ENCODE assay signal across 9 cellular contexts in the genomic region with DNA sequence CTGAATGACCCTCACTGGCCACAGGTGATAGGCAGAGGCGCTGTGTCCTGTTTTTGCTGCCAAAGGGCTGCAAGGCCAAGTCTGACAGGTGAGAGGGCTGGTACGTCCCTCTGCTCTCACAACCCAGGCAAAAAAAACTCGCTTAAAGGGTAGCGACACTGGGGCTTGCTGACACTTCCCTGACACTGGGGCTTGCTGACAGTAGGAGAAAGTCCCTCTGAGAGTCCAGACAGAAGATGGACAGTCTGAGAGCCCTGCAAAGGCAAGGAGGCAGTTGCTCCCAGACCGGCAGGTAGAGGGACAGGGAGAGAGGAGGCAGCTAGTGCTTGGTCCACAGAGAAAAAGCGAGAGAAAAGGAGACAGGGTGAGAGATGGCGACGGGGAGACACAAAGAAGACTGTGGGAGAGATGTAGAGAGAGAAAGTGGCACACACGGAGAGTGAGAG. TPM values are rescaled to one million over a fixed set of nuclear protein-coding genes. Genes with fewer than 3 reads are reported as not detected.
DNase-seq lines count a peak whose midpoint lies in the region; ATAC-seq, FAIRE-seq and TF ChIP-seq lines count a peak whose summit lies in the region.
"Had no signal": no experiment of that assay in that cellular context is flagged by ENCODE, and none has a peak within 500 bp of the region (broad histone marks: within the 10 kb centered on the region; RNA-seq: fewer than 3 reads in every experiment).

No MANE protein-coding gene starts in this region.

- WGBS in GM23248 (ENCODE audit: low coverage in 1 of 2, low lambda C conversion rate in 2 of 2, missing lambda C conversion rate in 2 of 2), 2 experiments, result 49% methylated on average over 9 of the region's 9 CpGs
- 14 to 16% methylated on average over 9 of the region's 9 CpGs for whole genome bisulfite sequencing in esophagus, 2 donors

- 0 out of 2 replicates have a peak, but pooled peaks cover 3% of the 10 kb centered on the region for H3K4me1 ChIP-seq in GM23248 (ENCODE audit: insufficient read depth)
- H3K4me1 ChIP-seq in esophagus (ENCODE audit: control insufficient read depth in 2 of 2, insufficient read depth in 2 of 2, low read length in 1 of 2), result peaks cover 0 to 13% of the 10 kb centered on the region in 2 donors

- H3K9ac ChIP-seq in GM23248 (peak overlapping the region; percentile 62), neural cell (ENCODE audit: low read length) (peak overlapping the region; percentile 62)

- TF ChIP-seq CTCF in C4-2B (conservative IDR thresholded peaks at IDR 0.05), result no peak
- TF ChIP-seq CTCF in neural cell (IDR thresholded peaks at IDR 0.05; ENCODE audit: poor library complexity, severe bottlenecking), result no peak

- CTCF ChIA-PET in HEK293T (lab: Yijun Ruan, JAX), result interaction anchor here (0.7 to 3.0 kb wide), 9 partner anchors 8 to 208 kb away, joined by 3 to 15 read pairs (median 5); no protein-coding TSS in a partner anchor

- H4K20me1 ChIP-seq in GM23248 (ENCODE audit: insufficient read depth) (no peaks in the 10 kb centered on the region), neural cell (ENCODE audit: insufficient read depth) (no peaks in the 10 kb centered on the region)

- H3K9me2 ChIP-seq in GM23248 (ENCODE audit: insufficient read depth) (no peaks in the 10 kb centered on the region), neural cell (ENCODE audit: insufficient read depth, low read length) (no peaks in the 10 kb centered on the region)

- peak overlapping the region; percentile 59 for H3K4me2 ChIP-seq in GM23248 (ENCODE audit: unreplicated experiment)
- H3K4me2 ChIP-seq in neural cell (ENCODE audit: low read length), result peak overlapping the region; percentile 25

- POLR2A ChIA-PET in HEK293T (lab: Yijun Ruan, JAX), result interaction anchor here (1.0 to 2.8 kb wide), 6 partner anchors 9 to 119 kb away, joined by 3 to 9 read pairs (median 4); a partner anchor contains a TSS

- no peak for TF ChIP-seq RAD21 in neural cell (conservative IDR thresholded peaks at IDR 0.05)

- H3K27ac ChIP-seq in C4-2B (peak overlapping the region; percentile 31; the same call in 1 of the 2 replicates), GM23248 (no peak overlapping the region), esophagus (ENCODE audit: low read depth in 2 of 2, low read length in 1 of 2) (peak overlapping the region; percentile 55 to 56), neural cell (ENCODE audit: low read length) (peak overlapping the region; percentile 7)

- DNase-seq in GM23248 (no peak), HEK293T (ENCODE audit: extremely low spot score) (no peak), HTR-8/SVneo (ENCODE audit: insufficient read length, low spot score) (no peak)
- peak; percentile 47 for DNase-seq in activated CD4-positive, CD25-positive, alpha-beta regulatory T cell treated with anti-CD3 and anti-CD28 coated beads, Interleukin-2, amount 50 U/mL, for 72 hours

- no peaks in the 10 kb centered on the region for H3F3A ChIP-seq in GM23248 (ENCODE audit: insufficient read depth)
- no peaks in the 10 kb centered on the region for H3F3A ChIP-seq in neural cell (ENCODE audit: insufficient read depth, low read length, poor library complexity, severe bottlenecking)

- peak overlapping the region; percentile 85 for H2AFZ ChIP-seq in GM23248
- peak overlapping the region; percentile 62 for H2AFZ ChIP-seq in neural cell (ENCODE audit: low read depth, low read length)

- no peak for ATAC-seq in HG03135 (IDR thresholded peaks at IDR 0.05; ENCODE audit: unreplicated experiment)

- H3K4me3 ChIP-seq in GM23248, result peak overlapping the region; percentile 83
- peak overlapping the region; percentile 61 to 80 for H3K4me3 ChIP-seq in esophagus (ENCODE audit: low read depth in 1 of 2, low read length in 2 of 2)
- peak overlapping the region; percentile 84 for H3K4me3 ChIP-seq in neural cell (ENCODE audit: low read length)

- H3K9me3 ChIP-seq in GM23248 (ENCODE audit: low read depth) (no peaks in the 10 kb centered on the region), esophagus (ENCODE audit: control insufficient read depth in 2 of 2, insufficient read depth in 1 of 2, low read depth in 1 of 2, low read length in 1 of 2) (no peaks in the 10 kb centered on the region), neural cell (ENCODE audit: low read length) (no peaks in the 10 kb centered on the region)

- FAIRE-seq in HTR-8/SVneo (lab: Jason Lieb, UNC), result no peak
- FAIRE-seq: islet of Langerhans had no signal

- no peaks in the 10 kb centered on the region for H3K27me3 ChIP-seq in GM23248 (replicated peaks; ENCODE audit: insufficient read depth)
- no peaks in the 10 kb centered on the region for H3K27me3 ChIP-seq in esophagus (ENCODE audit: control insufficient read depth in 1 of 2, insufficient read depth in 2 of 2, low read length in 2 of 2)
- peaks cover 15% of the 10 kb centered on the region for H3K27me3 ChIP-seq in neural cell (ENCODE audit: insufficient read depth, low read depth, low read length)

- no peak for TF ChIP-seq EP300 in neural cell (conservative IDR thresholded peaks at IDR 0.05; ENCODE audit: poor library complexity, severe bottlenecking)

- H3K79me2 ChIP-seq in GM23248 (ENCODE audit: insufficient read depth) (no peaks in the 10 kb centered on the region), neural cell (replicated peaks; ENCODE audit: insufficient read depth, low read length) (no peaks in the 10 kb centered on the region)

- H3K36me3 ChIP-seq in GM23248 (ENCODE audit: low read depth), result no peaks in the 10 kb centered on the region
- no peaks in the 10 kb centered on the region for H3K36me3 ChIP-seq in esophagus (ENCODE audit: control insufficient read depth in 2 of 2, insufficient read depth in 2 of 2, low read length in 1 of 2)
- H3K36me3 ChIP-seq in neural cell (ENCODE audit: insufficient read depth, low read length), result no peaks in the 10 kb centered on the region

- in situ Hi-C loops in GM23248 (cut with MboI), result no loop called here

TF ChIP-seq in neural cell, 6 proteins besides CTCF, POLR2A, EP300 and RAD21:
- TF ChIP-seq POLR2AphosphoS5 (IDR thresholded peaks at IDR 0.05) (no peak), MXI1 (conservative IDR thresholded peaks at IDR 0.05; ENCODE audit: poor library complexity, severe bottlenecking) (no peak)
- TF ChIP-seq, protein P1, sequence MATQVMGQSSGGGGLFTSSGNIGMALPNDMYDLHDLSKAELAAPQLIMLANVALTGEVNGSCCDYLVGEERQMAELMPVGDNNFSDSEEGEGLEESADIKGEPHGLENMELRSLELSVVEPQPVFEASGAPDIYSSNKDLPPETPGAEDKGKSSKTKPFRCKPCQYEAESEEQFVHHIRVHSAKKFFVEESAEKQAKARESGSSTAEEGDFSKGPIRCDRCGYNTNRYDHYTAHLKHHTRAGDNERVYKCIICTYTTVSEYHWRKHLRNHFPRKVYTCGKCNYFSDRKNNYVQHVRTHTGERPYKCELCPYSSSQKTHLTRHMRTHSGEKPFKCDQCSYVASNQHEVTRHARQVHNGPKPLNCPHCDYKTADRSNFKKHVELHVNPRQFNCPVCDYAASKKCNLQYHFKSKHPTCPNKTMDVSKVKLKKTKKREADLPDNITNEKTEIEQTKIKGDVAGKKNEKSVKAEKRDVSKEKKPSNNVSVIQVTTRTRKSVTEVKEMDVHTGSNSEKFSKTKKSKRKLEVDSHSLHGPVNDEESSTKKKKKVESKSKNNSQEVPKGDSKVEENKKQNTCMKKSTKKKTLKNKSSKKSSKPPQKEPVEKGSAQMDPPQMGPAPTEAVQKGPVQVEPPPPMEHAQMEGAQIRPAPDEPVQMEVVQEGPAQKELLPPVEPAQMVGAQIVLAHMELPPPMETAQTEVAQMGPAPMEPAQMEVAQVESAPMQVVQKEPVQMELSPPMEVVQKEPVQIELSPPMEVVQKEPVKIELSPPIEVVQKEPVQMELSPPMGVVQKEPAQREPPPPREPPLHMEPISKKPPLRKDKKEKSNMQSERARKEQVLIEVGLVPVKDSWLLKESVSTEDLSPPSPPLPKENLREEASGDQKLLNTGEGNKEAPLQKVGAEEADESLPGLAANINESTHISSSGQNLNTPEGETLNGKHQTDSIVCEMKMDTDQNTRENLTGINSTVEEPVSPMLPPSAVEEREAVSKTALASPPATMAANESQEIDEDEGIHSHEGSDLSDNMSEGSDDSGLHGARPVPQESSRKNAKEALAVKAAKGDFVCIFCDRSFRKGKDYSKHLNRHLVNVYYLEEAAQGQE (IDR thresholded peaks at IDR 0.05; ENCODE audit: borderline replicate concordance), result peak; percentile 7
TF ChIP-seq in neural cell: peak in this region for 1.

TF ChIP-seq in HEK293T, 16 proteins besides CTCF, POLR2A, EP300 and RAD21:
- no peak for TF ChIP-seq LEF1 (IDR thresholded peaks at IDR 0.05; ENCODE audit: borderline replicate concordance)
- TF ChIP-seq, protein P2, sequence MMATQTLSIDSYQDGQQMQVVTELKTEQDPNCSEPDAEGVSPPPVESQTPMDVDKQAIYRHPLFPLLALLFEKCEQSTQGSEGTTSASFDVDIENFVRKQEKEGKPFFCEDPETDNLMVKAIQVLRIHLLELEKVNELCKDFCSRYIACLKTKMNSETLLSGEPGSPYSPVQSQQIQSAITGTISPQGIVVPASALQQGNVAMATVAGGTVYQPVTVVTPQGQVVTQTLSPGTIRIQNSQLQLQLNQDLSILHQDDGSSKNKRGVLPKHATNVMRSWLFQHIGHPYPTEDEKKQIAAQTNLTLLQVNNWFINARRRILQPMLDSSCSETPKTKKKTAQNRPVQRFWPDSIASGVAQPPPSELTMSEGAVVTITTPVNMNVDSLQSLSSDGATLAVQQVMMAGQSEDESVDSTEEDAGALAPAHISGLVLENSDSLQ (IDR thresholded peaks at IDR 0.05), result no peak

RNA-seq across cellular contexts. Expression of a gene that starts 0.6 kb away (rescaled TPM):
- 1.1 and 3.0 TPM in 2 replicates for total RNA-seq in GM23248 (2014; rRNA removed; shearing (Covaris generic))
- polyA plus RNA-seq in GM23248 (2016; fragmentation: Nextera tagmentation; extraction: Ambion mirVana) (2.6 and 3.0 TPM in 2 replicates), esophagus (10 to 100 TPM; 11.1 to 13.2 TPM), neural cell (4.1 and 4.5 TPM in 2 replicates)
- polyA minus RNA-seq in neural cell, result 4.6 and 9.3 TPM in 2 replicates
